In the genomic region with DNA sequence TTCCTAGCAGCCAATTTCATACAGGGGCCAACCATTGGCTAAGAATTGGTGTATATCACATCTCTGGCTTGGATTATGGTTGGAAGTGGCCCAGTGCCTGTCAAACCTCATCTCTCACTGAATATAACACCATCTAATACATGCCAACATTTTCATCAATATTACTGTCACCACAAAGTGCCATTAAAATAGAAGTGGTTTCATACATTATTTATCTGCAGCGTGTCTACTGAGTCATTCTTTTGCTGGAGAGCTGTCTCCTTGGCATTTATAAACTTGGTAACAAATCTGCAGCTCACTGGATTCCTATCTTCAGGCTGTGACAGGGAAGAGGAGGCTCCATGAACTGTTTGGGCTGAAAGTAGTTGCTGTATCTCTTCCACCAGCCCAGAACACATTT, we compare ENCODE assay signal across 23 cellular contexts.
DNase-seq lines count a peak whose midpoint lies in the region; ATAC-seq and TF ChIP-seq lines count a peak whose summit lies in the region.
"Had no signal": no experiment of that assay in that cellular context is flagged by ENCODE, and none has a peak within 500 bp of the region (broad histone marks: within the 10 kb centered on the region; RNA-seq: fewer than 3 reads in every experiment).

No MANE protein-coding gene starts in this region.

- H3K4me2 ChIP-seq in PC-3 (ENCODE audit: low read length), result no peak overlapping the region
- no peak overlapping the region for H3K4me2 ChIP-seq in hepatocyte

- H3K36me3 Mint-ChIP-seq in activated naive CD4-positive, alpha-beta T cell treated with anti-CD3 and anti-CD28 coated beads, Interleukin-2, amount 10 ng/mL, durations not matched to agents 7 days and 5 days, result no peaks in the 10 kb centered on the region

- no peak overlapping the region for H3K9ac ChIP-seq in PC-3 (ENCODE audit: low read length)

- H3K4me3 ChIP-seq in PC-3 (ENCODE audit: low read length) (no peak overlapping the region), hepatocyte (no peak overlapping the region)
- H3K4me3 ChIP-seq: SJCRH30 had no signal

- H3K4me3 Mint-ChIP-seq in activated naive CD4-positive, alpha-beta T cell treated with anti-CD3 and anti-CD28 coated beads, Interleukin-2, amount 10 ng/mL, durations not matched to agents 7 days and 5 days, result no peak overlapping the region
- H3K4me3 Mint-ChIP-seq: CD8-positive, alpha-beta memory T cell had no signal

- POLR2A ChIA-PET in PC-3 (lab: Charles Lee; ENCODE audit: unreplicated experiment), result no interaction called here

- no TSS peak for BruUV-seq in PC-3 (replicated peaks; lab: Mats Ljungman, UMichigan)

- H3K27ac ChIP-seq in PC-3 (ENCODE audit: low read length), result no peak overlapping the region
- H3K27ac ChIP-seq in hepatocyte, result no peak overlapping the region
- H3K27ac ChIP-seq: SJCRH30 had no signal

- H3K9me2 ChIP-seq in PC-3 (replicated peaks; ENCODE audit: low read length) (no peaks in the 10 kb centered on the region), hepatocyte (replicated peaks; ENCODE audit: insufficient read depth) (no peaks in the 10 kb centered on the region)

- no peaks in the 10 kb centered on the region for H3K4me1 Mint-ChIP-seq in activated naive CD4-positive, alpha-beta T cell treated with anti-CD3 and anti-CD28 coated beads, Interleukin-2, amount 10 ng/mL, durations not matched to agents 7 days and 5 days

- 70% methylated on average over 1 of the region's 1 CpG for WGBS in hepatocyte (ENCODE audit: low lambda C conversion rate, missing lambda C conversion rate)

- intact Hi-C loops in PC-3 (cut with micrococcal nuclease), result no loop called here

- no peaks in the 10 kb centered on the region for H3K9me3 Mint-ChIP-seq in activated naive CD4-positive, alpha-beta T cell treated with anti-CD3 and anti-CD28 coated beads, Interleukin-2, amount 10 ng/mL, durations not matched to agents 7 days and 5 days
- H3K9me3 Mint-ChIP-seq: CD8-positive, alpha-beta memory T cell had no signal

- H2AFZ ChIP-seq in PC-3 (ENCODE audit: low read length) (no peak overlapping the region), hepatocyte (no peak overlapping the region)

- H3K9me3 ChIP-seq in PC-3 (ENCODE audit: low read length) (no peaks in the 10 kb centered on the region), hepatocyte (ENCODE audit: low read depth) (no peaks in the 10 kb centered on the region)
- H3K9me3 ChIP-seq: SJCRH30 had no signal

- no peaks in the 10 kb centered on the region for H3F3A ChIP-seq in PC-3 (ENCODE audit: low read length, unreplicated experiment)

- no peak overlapping the region for H3K27ac Mint-ChIP-seq in activated naive CD4-positive, alpha-beta T cell treated with anti-CD3 and anti-CD28 coated beads, Interleukin-2, amount 10 ng/mL, durations not matched to agents 7 days and 5 days

- no peaks in the 10 kb centered on the region for H4K20me1 ChIP-seq in PC-3 (ENCODE audit: low read length)
- no peaks in the 10 kb centered on the region for H4K20me1 ChIP-seq in hepatocyte (ENCODE audit: insufficient read depth, poor library complexity, severe bottlenecking)

- H3K27me3 Mint-ChIP-seq in activated naive CD4-positive, alpha-beta T cell treated with anti-CD3 and anti-CD28 coated beads, Interleukin-2, amount 10 ng/mL, durations not matched to agents 7 days and 5 days, result peaks cover 3% of the 10 kb centered on the region
- H3K27me3 Mint-ChIP-seq: CD8-positive, alpha-beta memory T cell had no signal

- H3K79me2 ChIP-seq in PC-3 (ENCODE audit: low read length) (no peaks in the 10 kb centered on the region), hepatocyte (no peaks in the 10 kb centered on the region)

- H3K4me1 ChIP-seq in PC-3 (ENCODE audit: insufficient read depth, low read length) (no peaks in the 10 kb centered on the region; the same call in 1 of the 2 replicates), hepatocyte (ENCODE audit: insufficient read depth) (no peaks in the 10 kb centered on the region)
- H3K4me1 ChIP-seq: SJCRH30 had no signal

- CTCF ChIA-PET in PC-3 (lab: Charles Lee), result no interaction called here
- CTCF ChIA-PET in activated naive CD4-positive, alpha-beta T cell treated with anti-CD3 and anti-CD28 coated beads, Interleukin-2, amount 10 ng/mL, durations not matched to agents 7 days and 5 days (lab: Charles Lee), result interaction anchor here (0.6 to 0.9 kb wide), 2 partner anchors 15 to 54 kb away, joined by 3 to 4 read pairs; no protein-coding TSS in a partner anchor

- TF ChIP-seq CTCF in PC-3 (conservative IDR thresholded peaks at IDR 0.05; ENCODE audit: low read depth, low read length), result no peak
- TF ChIP-seq CTCF in hepatocyte (IDR thresholded peaks at IDR 0.05; ENCODE audit: poor library complexity), result no peak

- ATAC-seq in PC-3 (peak; percentile 31), GM18505 (IDR thresholded peaks at IDR 0.05; ENCODE audit: unreplicated experiment) (no peak)
- ATAC-seq: HCT116, Panc1 had no signal

- DNase-seq in EL (peak; percentile 43), PC-3 (peak; percentile 24), foreskin melanocyte (peak; percentile 27), hepatocyte (ENCODE audit: low spot score) (no peak), LoVo (ENCODE audit: low spot score) (no peak)
- no peak for DNase-seq in activated naive CD4-positive, alpha-beta T cell treated with anti-CD3 and anti-CD28 coated beads, Interleukin-2, amount 10 ng/mL, durations not matched to agents 7 days and 5 days
- DNase-seq: AML-193; C1 segment of cervical spinal cord; Calu3; CD8-positive, alpha-beta memory T cell; DMS153; KG1; NCI-H1105; NCI-H146; NCI-H2029; NCI-H226; NCI-H524; NCI-H774; NK-92 treated with Interleukin-12 subunit alpha and Interleukin-12 subunit beta, amount 100 ng/mL, for 24 hours; SJCRH30 had no signal

- no peaks in the 10 kb centered on the region for H3K36me3 ChIP-seq in PC-3 (ENCODE audit: low read depth, low read length)
- no peaks in the 10 kb centered on the region for H3K36me3 ChIP-seq in hepatocyte (replicated peaks; ENCODE audit: insufficient read depth, low read depth)
- H3K36me3 ChIP-seq: SJCRH30 had no signal

- H3K27me3 ChIP-seq in PC-3 (ENCODE audit: low read length) (no peaks in the 10 kb centered on the region), hepatocyte (no peaks in the 10 kb centered on the region)

- no peak for TF ChIP-seq POLR2A in GM18505 (IDR thresholded peaks at IDR 0.05; ENCODE audit: borderline replicate concordance, extremely low read depth, insufficient read depth, insufficient read length)

Comparison
In these comparisons a context has a peak if more than half of its experiments do, and no peak if none do; other contexts are left out.
1. DNase-seq: peak in EL (single experiment), PC-3 (single experiment) and foreskin melanocyte (single experiment); none in activated naive CD4-positive, alpha-beta T cell treated with anti-CD3 and anti-CD28 coated beads, Interleukin-2, amount 10 ng/mL, durations not matched to agents 7 days and 5 days (single experiment), hepatocyte (single experiment) and LoVo (single experiment).